In genomic region chr20:33334111-33334510, GRCh38 we compare ENCODE assay signal across 1 cellular context.
TF ChIP-seq lines count a peak whose summit lies in the region.

No MANE protein-coding gene starts in this region.

TF ChIP-seq in HEK293, 187 proteins besides CTCF, POLR2A, EP300 and RAD21 (continued from another document):
- TF ChIP-seq, protein P1, sequence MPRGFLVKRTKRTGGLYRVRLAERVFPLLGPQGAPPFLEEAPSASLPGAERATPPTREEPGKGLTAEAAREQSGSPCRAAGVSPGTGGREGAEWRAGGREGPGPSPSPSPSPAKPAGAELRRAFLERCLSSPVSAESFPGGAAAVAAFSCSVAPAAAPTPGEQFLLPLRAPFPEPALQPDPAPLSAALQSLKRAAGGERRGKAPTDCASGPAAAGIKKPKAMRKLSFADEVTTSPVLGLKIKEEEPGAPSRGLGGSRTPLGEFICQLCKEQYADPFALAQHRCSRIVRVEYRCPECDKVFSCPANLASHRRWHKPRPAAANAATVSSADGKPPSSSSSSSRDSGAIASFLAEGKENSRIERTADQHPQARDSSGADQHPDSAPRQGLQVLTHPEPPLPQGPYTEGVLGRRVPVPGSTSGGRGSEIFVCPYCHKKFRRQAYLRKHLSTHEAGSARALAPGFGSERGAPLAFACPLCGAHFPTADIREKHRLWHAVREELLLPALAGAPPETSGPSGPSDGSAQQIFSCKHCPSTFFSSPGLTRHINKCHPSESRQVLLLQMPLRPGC (tag by site-specific recombination; IDR thresholded peaks at IDR 0.05) = no peak
- TF ChIP-seq, protein P2, sequence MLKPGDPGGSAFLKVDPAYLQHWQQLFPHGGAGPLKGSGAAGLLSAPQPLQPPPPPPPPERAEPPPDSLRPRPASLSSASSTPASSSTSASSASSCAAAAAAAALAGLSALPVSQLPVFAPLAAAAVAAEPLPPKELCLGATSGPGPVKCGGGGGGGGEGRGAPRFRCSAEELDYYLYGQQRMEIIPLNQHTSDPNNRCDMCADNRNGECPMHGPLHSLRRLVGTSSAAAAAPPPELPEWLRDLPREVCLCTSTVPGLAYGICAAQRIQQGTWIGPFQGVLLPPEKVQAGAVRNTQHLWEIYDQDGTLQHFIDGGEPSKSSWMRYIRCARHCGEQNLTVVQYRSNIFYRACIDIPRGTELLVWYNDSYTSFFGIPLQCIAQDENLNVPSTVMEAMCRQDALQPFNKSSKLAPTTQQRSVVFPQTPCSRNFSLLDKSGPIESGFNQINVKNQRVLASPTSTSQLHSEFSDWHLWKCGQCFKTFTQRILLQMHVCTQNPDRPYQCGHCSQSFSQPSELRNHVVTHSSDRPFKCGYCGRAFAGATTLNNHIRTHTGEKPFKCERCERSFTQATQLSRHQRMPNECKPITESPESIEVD (tag by site-specific recombination; IDR thresholded peaks at IDR 0.05) = no peak
- TF ChIP-seq ZNF513 (tag by site-specific recombination; IDR thresholded peaks at IDR 0.05) = no peak
TF ChIP-seq in HEK293: peak in this region for 4.
